Comparison of ENCODE assay signal across 1 cellular context in the genomic region with DNA sequence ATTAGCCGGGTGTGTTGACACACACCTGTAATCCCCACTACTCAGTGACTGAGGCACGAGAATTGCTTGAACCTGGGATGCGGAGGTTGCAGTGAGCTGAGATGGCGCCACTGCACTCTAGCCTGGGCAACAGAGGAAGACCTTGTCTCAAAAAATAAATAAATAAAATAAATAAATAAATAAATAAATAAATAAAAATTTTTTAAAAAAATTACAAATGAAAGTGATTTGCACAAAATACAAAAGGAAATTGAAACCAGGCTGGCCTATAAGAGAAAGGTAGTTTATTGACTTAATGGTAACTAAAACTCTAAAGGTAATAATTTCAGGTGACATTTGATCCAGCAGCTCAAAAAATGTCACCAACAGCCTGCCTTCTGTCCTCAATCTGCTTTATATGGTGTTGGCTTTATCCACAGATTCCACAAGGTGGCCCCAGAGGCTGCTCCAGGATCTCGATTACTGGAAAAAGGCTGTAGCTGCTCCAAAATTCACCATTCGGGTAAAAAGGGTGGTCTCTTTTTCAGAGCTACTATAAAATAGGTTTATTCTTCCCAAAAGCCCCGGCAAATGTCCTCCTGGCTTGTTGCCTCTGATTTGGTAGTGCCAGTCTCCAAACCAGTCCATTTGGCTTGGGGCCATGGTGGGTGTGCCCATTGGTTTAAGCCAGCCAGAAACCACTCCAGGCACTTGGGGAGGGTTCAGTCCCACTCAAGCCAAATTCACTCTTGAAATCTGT.
TF ChIP-seq lines count a peak whose summit lies in the region.

No MANE protein-coding gene starts in this region.

TF ChIP-seq in HEK293, 187 proteins besides CTCF, POLR2A, EP300 and RAD21 (continued from another document):
- TF ChIP-seq, protein P1, sequence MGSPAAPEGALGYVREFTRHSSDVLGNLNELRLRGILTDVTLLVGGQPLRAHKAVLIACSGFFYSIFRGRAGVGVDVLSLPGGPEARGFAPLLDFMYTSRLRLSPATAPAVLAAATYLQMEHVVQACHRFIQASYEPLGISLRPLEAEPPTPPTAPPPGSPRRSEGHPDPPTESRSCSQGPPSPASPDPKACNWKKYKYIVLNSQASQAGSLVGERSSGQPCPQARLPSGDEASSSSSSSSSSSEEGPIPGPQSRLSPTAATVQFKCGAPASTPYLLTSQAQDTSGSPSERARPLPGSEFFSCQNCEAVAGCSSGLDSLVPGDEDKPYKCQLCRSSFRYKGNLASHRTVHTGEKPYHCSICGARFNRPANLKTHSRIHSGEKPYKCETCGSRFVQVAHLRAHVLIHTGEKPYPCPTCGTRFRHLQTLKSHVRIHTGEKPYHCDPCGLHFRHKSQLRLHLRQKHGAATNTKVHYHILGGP (tag by site-specific recombination; IDR thresholded peaks at IDR 0.05), result no peak
- TF ChIP-seq ZNF416 (tag by site-specific recombination; IDR thresholded peaks at IDR 0.05) (no peak), ZBTB26 (tag by site-specific recombination; optimal IDR thresholded peaks at IDR 0.05) (no peak), ZNF394 (tag by site-specific recombination; IDR thresholded peaks at IDR 0.05; ENCODE audit: borderline replicate concordance) (peak; percentile 89), ZNF660 (tag by site-specific recombination; IDR thresholded peaks at IDR 0.05) (peak; percentile 59; the same call in 1 of the 2 replicates), OVOL3 (tag by site-specific recombination; IDR thresholded peaks at IDR 0.05) (no peak), ZNF624 (tag by site-specific recombination; IDR thresholded peaks at IDR 0.05) (no peak), ZBTB8A (tag by site-specific recombination; IDR thresholded peaks at IDR 0.05) (peak; percentile 48; the same call in 1 of the 2 replicates), ZNF654 (tag by site-specific recombination; IDR thresholded peaks at IDR 0.05; ENCODE audit: low read depth) (peak; percentile 91), ZNF112 (tag by site-specific recombination; IDR thresholded peaks at IDR 0.05) (no peak), REST (tag by site-specific recombination; IDR thresholded peaks at IDR 0.05) (peak; percentile 41; the same call in 1 of the 2 replicates), ZNF19 (tag by site-specific recombination; IDR thresholded peaks at IDR 0.05; ENCODE audit: low read depth) (no peak), ZNF623 (tag by site-specific recombination; IDR thresholded peaks at IDR 0.05) (peak; percentile 61), ZNF514 (tag by site-specific recombination; IDR thresholded peaks at IDR 0.05) (no peak), ZNF664 (tag by site-specific recombination; IDR thresholded peaks at IDR 0.05) (0 out of 2 replicates have a peak, but pooled peaks have one; percentile 23), ZNF561 (tag by site-specific recombination; IDR thresholded peaks at IDR 0.05; ENCODE audit: borderline replicate concordance) (0 out of 2 replicates have a peak, but pooled peaks have one; percentile 44), IKZF3 (tag by site-specific recombination; IDR thresholded peaks at IDR 0.05) (no peak), ZNF133 (tag by site-specific recombination; IDR thresholded peaks at IDR 0.05) (no peak), ZNF10 (tag by site-specific recombination; IDR thresholded peaks at IDR 0.05) (no peak), ZNF830 (tag by site-specific recombination; IDR thresholded peaks at IDR 0.05; ENCODE audit: low read depth) (no peak), ZNF2 (tag by site-specific recombination; IDR thresholded peaks at IDR 0.05) (no peak)
- TF ChIP-seq, protein P2, sequence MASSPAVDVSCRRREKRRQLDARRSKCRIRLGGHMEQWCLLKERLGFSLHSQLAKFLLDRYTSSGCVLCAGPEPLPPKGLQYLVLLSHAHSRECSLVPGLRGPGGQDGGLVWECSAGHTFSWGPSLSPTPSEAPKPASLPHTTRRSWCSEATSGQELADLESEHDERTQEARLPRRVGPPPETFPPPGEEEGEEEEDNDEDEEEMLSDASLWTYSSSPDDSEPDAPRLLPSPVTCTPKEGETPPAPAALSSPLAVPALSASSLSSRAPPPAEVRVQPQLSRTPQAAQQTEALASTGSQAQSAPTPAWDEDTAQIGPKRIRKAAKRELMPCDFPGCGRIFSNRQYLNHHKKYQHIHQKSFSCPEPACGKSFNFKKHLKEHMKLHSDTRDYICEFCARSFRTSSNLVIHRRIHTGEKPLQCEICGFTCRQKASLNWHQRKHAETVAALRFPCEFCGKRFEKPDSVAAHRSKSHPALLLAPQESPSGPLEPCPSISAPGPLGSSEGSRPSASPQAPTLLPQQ (tag by site-specific recombination; IDR thresholded peaks at IDR 0.05), result 0 out of 2 replicates have a peak, but pooled peaks have one; percentile 12
- TF ChIP-seq, protein P3, sequence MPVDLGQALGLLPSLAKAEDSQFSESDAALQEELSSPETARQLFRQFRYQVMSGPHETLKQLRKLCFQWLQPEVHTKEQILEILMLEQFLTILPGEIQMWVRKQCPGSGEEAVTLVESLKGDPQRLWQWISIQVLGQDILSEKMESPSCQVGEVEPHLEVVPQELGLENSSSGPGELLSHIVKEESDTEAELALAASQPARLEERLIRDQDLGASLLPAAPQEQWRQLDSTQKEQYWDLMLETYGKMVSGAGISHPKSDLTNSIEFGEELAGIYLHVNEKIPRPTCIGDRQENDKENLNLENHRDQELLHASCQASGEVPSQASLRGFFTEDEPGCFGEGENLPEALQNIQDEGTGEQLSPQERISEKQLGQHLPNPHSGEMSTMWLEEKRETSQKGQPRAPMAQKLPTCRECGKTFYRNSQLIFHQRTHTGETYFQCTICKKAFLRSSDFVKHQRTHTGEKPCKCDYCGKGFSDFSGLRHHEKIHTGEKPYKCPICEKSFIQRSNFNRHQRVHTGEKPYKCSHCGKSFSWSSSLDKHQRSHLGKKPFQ (tag by site-specific recombination; IDR thresholded peaks at IDR 0.05), result no peak
- TF ChIP-seq, protein P4, sequence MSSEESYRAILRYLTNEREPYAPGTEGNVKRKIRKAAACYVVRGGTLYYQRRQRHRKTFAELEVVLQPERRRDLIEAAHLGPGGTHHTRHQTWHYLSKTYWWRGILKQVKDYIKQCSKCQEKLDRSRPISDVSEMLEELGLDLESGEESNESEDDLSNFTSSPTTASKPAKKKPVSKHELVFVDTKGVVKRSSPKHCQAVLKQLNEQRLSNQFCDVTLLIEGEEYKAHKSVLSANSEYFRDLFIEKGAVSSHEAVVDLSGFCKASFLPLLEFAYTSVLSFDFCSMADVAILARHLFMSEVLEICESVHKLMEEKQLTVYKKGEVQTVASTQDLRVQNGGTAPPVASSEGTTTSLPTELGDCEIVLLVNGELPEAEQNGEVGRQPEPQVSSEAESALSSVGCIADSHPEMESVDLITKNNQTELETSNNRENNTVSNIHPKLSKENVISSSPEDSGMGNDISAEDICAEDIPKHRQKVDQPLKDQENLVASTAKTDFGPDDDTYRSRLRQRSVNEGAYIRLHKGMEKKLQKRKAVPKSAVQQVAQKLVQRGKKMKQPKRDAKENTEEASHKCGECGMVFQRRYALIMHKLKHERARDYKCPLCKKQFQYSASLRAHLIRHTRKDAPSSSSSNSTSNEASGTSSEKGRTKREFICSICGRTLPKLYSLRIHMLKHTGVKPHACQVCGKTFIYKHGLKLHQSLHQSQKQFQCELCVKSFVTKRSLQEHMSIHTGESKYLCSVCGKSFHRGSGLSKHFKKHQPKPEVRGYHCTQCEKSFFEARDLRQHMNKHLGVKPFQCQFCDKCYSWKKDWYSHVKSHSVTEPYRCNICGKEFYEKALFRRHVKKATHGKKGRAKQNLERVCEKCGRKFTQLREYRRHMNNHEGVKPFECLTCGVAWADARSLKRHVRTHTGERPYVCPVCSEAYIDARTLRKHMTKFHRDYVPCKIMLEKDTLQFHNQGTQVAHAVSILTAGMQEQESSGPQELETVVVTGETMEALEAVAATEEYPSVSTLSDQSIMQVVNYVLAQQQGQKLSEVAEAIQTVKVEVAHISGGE (tag by site-specific recombination; conservative IDR thresholded peaks at IDR 0.05; ENCODE audit: low read depth), result peak; percentile 50
- TF ChIP-seq, protein P5, sequence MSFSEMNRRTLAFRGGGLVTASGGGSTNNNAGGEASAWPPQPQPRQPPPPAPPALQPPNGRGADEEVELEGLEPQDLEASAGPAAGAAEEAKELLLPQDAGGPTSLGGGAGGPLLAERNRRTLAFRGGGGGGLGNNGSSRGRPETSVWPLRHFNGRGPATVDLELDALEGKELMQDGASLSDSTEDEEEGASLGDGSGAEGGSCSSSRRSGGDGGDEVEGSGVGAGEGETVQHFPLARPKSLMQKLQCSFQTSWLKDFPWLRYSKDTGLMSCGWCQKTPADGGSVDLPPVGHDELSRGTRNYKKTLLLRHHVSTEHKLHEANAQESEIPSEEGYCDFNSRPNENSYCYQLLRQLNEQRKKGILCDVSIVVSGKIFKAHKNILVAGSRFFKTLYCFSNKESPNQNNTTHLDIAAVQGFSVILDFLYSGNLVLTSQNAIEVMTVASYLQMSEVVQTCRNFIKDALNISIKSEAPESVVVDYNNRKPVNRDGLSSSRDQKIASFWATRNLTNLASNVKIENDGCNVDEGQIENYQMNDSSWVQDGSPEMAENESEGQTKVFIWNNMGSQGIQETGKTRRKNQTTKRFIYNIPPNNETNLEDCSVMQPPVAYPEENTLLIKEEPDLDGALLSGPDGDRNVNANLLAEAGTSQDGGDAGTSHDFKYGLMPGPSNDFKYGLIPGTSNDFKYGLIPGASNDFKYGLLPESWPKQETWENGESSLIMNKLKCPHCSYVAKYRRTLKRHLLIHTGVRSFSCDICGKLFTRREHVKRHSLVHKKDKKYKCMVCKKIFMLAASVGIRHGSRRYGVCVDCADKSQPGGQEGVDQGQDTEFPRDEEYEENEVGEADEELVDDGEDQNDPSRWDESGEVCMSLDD (tag by site-specific recombination; IDR thresholded peaks at IDR 0.05), result no peak
